In genomic region chr5:169079697-169080096, GRCh38 we compare ENCODE assay signal across 2 cellular contexts.
TF ChIP-seq lines count a peak whose summit lies in the region.

No MANE protein-coding gene starts in this region.

TF ChIP-seq in HepG2, 621 proteins besides CTCF, POLR2A, EP300 and RAD21:
- TF ChIP-seq PCBP1 (IDR thresholded peaks at IDR 0.05; ENCODE audit: borderline replicate concordance, low read depth, low read length): 0 out of 2 replicates have a peak, but pooled peaks have one; percentile 42
- peak; percentile 76 for TF ChIP-seq HNRNPK (IDR thresholded peaks at IDR 0.05; ENCODE audit: low read depth, low read length, poor library complexity, severe bottlenecking)
- TF ChIP-seq, protein P1, sequence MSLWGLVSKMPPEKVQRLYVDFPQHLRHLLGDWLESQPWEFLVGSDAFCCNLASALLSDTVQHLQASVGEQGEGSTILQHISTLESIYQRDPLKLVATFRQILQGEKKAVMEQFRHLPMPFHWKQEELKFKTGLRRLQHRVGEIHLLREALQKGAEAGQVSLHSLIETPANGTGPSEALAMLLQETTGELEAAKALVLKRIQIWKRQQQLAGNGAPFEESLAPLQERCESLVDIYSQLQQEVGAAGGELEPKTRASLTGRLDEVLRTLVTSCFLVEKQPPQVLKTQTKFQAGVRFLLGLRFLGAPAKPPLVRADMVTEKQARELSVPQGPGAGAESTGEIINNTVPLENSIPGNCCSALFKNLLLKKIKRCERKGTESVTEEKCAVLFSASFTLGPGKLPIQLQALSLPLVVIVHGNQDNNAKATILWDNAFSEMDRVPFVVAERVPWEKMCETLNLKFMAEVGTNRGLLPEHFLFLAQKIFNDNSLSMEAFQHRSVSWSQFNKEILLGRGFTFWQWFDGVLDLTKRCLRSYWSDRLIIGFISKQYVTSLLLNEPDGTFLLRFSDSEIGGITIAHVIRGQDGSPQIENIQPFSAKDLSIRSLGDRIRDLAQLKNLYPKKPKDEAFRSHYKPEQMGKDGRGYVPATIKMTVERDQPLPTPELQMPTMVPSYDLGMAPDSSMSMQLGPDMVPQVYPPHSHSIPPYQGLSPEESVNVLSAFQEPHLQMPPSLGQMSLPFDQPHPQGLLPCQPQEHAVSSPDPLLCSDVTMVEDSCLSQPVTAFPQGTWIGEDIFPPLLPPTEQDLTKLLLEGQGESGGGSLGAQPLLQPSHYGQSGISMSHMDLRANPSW (CRISPR knock-in tag; IDR thresholded peaks at IDR 0.05; ENCODE audit: borderline replicate concordance): no peak
- TF ChIP-seq, protein P2, sequence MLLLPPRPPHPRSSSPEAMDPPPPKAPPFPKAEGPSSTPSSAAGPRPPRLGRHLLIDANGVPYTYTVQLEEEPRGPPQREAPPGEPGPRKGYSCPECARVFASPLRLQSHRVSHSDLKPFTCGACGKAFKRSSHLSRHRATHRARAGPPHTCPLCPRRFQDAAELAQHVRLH (CRISPR knock-in tag; IDR thresholded peaks at IDR 0.05; ENCODE audit: borderline replicate concordance, low read depth): no peak
- no peak for TF ChIP-seq ZNF841 (CRISPR knock-in tag; IDR thresholded peaks at IDR 0.05; ENCODE audit: borderline replicate concordance)
- no peak for TF ChIP-seq PHF21A (CRISPR knock-in tag; IDR thresholded peaks at IDR 0.05)

TF ChIP-seq in H1, 55 proteins besides CTCF, POLR2A, EP300 and RAD21:
- TF ChIP-seq BCL11A (IDR thresholded peaks at IDR 0.05; ENCODE audit: low read depth in 2 of 2, low read length in 2 of 2): no peak
